12 cellular contexts compared by ENCODE assay signal in the genomic region with DNA sequence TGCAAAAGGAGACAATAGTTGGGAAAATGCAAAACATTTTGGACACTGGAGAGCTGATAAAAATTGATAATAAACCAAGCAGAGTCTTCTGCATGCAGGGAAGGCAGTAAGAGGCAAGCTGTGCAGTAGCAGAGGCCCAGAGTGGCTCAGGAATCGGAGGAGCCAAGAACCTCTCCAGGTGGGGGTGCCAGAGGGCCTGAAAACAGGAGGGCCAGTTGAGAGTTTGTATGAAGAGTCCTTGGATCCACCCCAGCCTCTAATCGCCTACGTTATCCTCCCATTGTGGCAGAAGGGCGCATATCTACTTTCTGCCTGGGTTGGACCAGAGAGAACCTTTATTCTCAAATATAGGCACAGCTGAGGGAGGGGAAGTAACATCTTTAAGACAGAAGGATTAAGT. TPM values are rescaled to one million over a fixed set of nuclear protein-coding genes. Genes with fewer than 3 reads are reported as not detected.
DNase-seq lines count a peak whose midpoint lies in the region; ATAC-seq and TF ChIP-seq lines count a peak whose summit lies in the region.
"Had no signal": no experiment of that assay in that cellular context is flagged by ENCODE, and none has a peak within 500 bp of the region (broad histone marks: within the 10 kb centered on the region; RNA-seq: fewer than 3 reads in every experiment).

No MANE protein-coding gene starts in this region.

- no peak overlapping the region for H3T11ph ChIP-seq in H9 (ENCODE audit: low read length)

- H2BK120ac ChIP-seq in H9 (ENCODE audit: low read depth, low read length, poor library complexity, severe bottlenecking), result no peak overlapping the region

- intact Hi-C loops in left colon (cut with DNase I, micrococcal nuclease), result no loop called here

- no peak overlapping the region for H3K18ac ChIP-seq in H9 (ENCODE audit: insufficient read length, low read depth, low read length)

- H3K4me3 Mint-ChIP-seq in H9 (no peak overlapping the region), WTC11 (no peak overlapping the region)

- H4K8ac ChIP-seq in H9 (replicated peaks; ENCODE audit: insufficient read length, low read depth, low read length), result no peak overlapping the region

- no peak overlapping the region for H3K27ac ChIP-seq in H9 (ENCODE audit: insufficient read length, low read depth, low read length)
- H3K27ac ChIP-seq: VCaP had no signal

- CTCF ChIA-PET in WTC11 (lab: Charles Lee), result interaction anchor here (1.0 to 1.6 kb wide), 7 partner anchors 11 to 348 kb away, joined by 3 to 5 read pairs (median 4); no protein-coding TSS in a partner anchor

- H3K9me3 Mint-ChIP-seq in H9 (peaks cover 5 to 8% of the 10 kb centered on the region in 2 experiments; a peak in 3 of 5 replicates), WTC11 (peaks cover 9% of the 10 kb centered on the region; the same call in 1 of the 2 replicates)

- H4K5ac ChIP-seq in H9 (ENCODE audit: insufficient read length, low read depth, low read length), result no peak overlapping the region

- no peaks in the 10 kb centered on the region for H3K79me1 ChIP-seq in H9 (ENCODE audit: insufficient read depth, low read depth, low read length, poor library complexity, severe bottlenecking)

- peak; percentile 71 for TF ChIP-seq CTCF in H9 (conservative IDR thresholded peaks at IDR 0.05)
- no peak for TF ChIP-seq CTCF in WTC11 (IDR thresholded peaks at IDR 0.05)

- H2BK15ac ChIP-seq in H9 (ENCODE audit: low read depth, low read length), result no peak overlapping the region

- H4K20me1 ChIP-seq in H9 (ENCODE audit: control insufficient read depth, insufficient read depth, insufficient read length), result no peaks in the 10 kb centered on the region

- H2AK5ac ChIP-seq in H9 (ENCODE audit: insufficient read length, low read length), result no peak overlapping the region

- POLR2A ChIA-PET in WTC11 (lab: Charles Lee), result no interaction called here

- H4K91ac ChIP-seq in H9 (ENCODE audit: insufficient read length, low read depth, low read length), result no peak overlapping the region

- H3K4ac ChIP-seq in H9 (ENCODE audit: low read depth, low read length), result no peak overlapping the region

- no peak overlapping the region for H3K23ac ChIP-seq in H9 (ENCODE audit: insufficient read length, low read depth, low read length)

- no peaks in the 10 kb centered on the region for H3K79me2 ChIP-seq in H9 (ENCODE audit: insufficient read depth, low read length)

- H3K27me3 ChIP-seq in H9 (ENCODE audit: insufficient read depth, low read length), result no peaks in the 10 kb centered on the region

- peak; percentile 99 for ATAC-seq in WTC11
- ATAC-seq in left colon, result peak; percentile 59
- no peak for ATAC-seq in GM19023 (IDR thresholded peaks at IDR 0.05; ENCODE audit: unreplicated experiment)

- no CpG with 5 or more reads among the region's 4 CpGs for WGBS in H9 (ENCODE audit: extremely low coverage, insufficient read length, low lambda C conversion rate)

- no peak overlapping the region for H3K9ac ChIP-seq in H9 (ENCODE audit: extremely low read depth, insufficient read length, low read length)

- H3K27me3 Mint-ChIP-seq in H9 (ENCODE audit: low read depth) (peaks cover 2% of the 10 kb centered on the region; the same call in 1 of the 2 replicates), WTC11 (ENCODE audit: low read depth) (no peaks in the 10 kb centered on the region)

- H3K14ac ChIP-seq in H9 (ENCODE audit: insufficient read depth, low read length), result no peak overlapping the region

- no peaks in the 10 kb centered on the region for H3K4me1 Mint-ChIP-seq in H9
- peaks cover 10% of the 10 kb centered on the region for H3K4me1 Mint-ChIP-seq in WTC11

- no peak overlapping the region for H3K4me2 ChIP-seq in H9 (ENCODE audit: insufficient read depth, insufficient read length, low read length)

- H3K23me2 ChIP-seq in H9 (ENCODE audit: insufficient read length, low read depth, low read length, poor library complexity, severe bottlenecking), result no peaks in the 10 kb centered on the region

- H2BK20ac ChIP-seq in H9 (ENCODE audit: low read depth, low read length, poor library complexity, severe bottlenecking), result no peak overlapping the region

- no peak overlapping the region for H3K56ac ChIP-seq in H9 (ENCODE audit: insufficient read length, low read depth, low read length)

- DNase-seq in H9, result peak; percentile 77
- peak; percentile 38 for DNase-seq in NCI-H1436 treated with DMSO at 0.1 percent for 48 hours (lab: John Stamatoyannopoulos, UW)
- peak; percentile 79 for DNase-seq in WTC11 (ENCODE audit: low spot score)
- peak in 1 of 2 donors; percentile 31 for DNase-seq in left colon
- DNase-seq in inferior parietal cortex (ENCODE audit: extremely low spot score), result no peak
- DNase-seq in NCI-H510A (lab: John Stamatoyannopoulos, UW), result no peak
- DNase-seq: effector CD4-positive, alpha-beta T cell; NCI-H2029 treated with DMSO at 0.1 percent for 48 hours; retina; stimulated activated CD8-positive, alpha-beta memory T cell treated with anti-CD3 and anti-CD28 coated beads, Interleukin-4, amount 100 ng/mL, for 48 hours had no signal

- no peak overlapping the region for H2BK12ac ChIP-seq in H9 (ENCODE audit: insufficient read length, low read depth, low read length)

- no peak overlapping the region for H3K27ac Mint-ChIP-seq in H9
- H3K27ac Mint-ChIP-seq in WTC11, result no peak overlapping the region

- H3K9me3 ChIP-seq in H9 (ENCODE audit: control insufficient read depth, low read depth, low read length), result no peaks in the 10 kb centered on the region

- H3K4me1 ChIP-seq in H9 (ENCODE audit: insufficient read depth, low read length), result no peaks in the 10 kb centered on the region

- no peak overlapping the region for H2AFZ ChIP-seq in H9 (ENCODE audit: low read length)

- no peak overlapping the region for H2BK5ac ChIP-seq in H9 (ENCODE audit: insufficient read length, low read length)

- H3K36me3 Mint-ChIP-seq in H9 (ENCODE audit: insufficient read depth in 1 of 3, low read depth in 3 of 3) (0 out of 7 replicates have a peak, but pooled peaks cover 0 to 3% (median 0%) of the 10 kb centered on the region in 3 experiments), WTC11 (no peaks in the 10 kb centered on the region)

TF ChIP-seq in WTC11, 78 proteins besides CTCF, POLR2A, EP300 and RAD21:
- TF ChIP-seq ZNF423 (CRISPR knock-in tag; IDR thresholded peaks at IDR 0.05) (no peak), ELF4 (CRISPR knock-in tag; IDR thresholded peaks at IDR 0.05; ENCODE audit: low read depth) (no peak), FOXJ3 (CRISPR knock-in tag; IDR thresholded peaks at IDR 0.05; ENCODE audit: borderline replicate concordance) (no peak), NR1H2 (CRISPR knock-in tag; IDR thresholded peaks at IDR 0.05) (no peak)
- TF ChIP-seq, protein P1, sequence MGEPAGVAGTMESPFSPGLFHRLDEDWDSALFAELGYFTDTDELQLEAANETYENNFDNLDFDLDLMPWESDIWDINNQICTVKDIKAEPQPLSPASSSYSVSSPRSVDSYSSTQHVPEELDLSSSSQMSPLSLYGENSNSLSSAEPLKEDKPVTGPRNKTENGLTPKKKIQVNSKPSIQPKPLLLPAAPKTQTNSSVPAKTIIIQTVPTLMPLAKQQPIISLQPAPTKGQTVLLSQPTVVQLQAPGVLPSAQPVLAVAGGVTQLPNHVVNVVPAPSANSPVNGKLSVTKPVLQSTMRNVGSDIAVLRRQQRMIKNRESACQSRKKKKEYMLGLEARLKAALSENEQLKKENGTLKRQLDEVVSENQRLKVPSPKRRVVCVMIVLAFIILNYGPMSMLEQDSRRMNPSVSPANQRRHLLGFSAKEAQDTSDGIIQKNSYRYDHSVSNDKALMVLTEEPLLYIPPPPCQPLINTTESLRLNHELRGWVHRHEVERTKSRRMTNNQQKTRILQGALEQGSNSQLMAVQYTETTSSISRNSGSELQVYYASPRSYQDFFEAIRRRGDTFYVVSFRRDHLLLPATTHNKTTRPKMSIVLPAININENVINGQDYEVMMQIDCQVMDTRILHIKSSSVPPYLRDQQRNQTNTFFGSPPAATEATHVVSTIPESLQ (CRISPR knock-in tag; IDR thresholded peaks at IDR 0.05), result no peak
- TF ChIP-seq, protein P2, sequence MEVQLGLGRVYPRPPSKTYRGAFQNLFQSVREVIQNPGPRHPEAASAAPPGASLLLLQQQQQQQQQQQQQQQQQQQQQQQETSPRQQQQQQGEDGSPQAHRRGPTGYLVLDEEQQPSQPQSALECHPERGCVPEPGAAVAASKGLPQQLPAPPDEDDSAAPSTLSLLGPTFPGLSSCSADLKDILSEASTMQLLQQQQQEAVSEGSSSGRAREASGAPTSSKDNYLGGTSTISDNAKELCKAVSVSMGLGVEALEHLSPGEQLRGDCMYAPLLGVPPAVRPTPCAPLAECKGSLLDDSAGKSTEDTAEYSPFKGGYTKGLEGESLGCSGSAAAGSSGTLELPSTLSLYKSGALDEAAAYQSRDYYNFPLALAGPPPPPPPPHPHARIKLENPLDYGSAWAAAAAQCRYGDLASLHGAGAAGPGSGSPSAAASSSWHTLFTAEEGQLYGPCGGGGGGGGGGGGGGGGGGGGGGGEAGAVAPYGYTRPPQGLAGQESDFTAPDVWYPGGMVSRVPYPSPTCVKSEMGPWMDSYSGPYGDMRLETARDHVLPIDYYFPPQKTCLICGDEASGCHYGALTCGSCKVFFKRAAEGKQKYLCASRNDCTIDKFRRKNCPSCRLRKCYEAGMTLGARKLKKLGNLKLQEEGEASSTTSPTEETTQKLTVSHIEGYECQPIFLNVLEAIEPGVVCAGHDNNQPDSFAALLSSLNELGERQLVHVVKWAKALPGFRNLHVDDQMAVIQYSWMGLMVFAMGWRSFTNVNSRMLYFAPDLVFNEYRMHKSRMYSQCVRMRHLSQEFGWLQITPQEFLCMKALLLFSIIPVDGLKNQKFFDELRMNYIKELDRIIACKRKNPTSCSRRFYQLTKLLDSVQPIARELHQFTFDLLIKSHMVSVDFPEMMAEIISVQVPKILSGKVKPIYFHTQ (CRISPR knock-in tag; IDR thresholded peaks at IDR 0.05), result no peak

RNA-seq across cellular contexts. Expression of a gene that starts 48.9 kb away (rescaled TPM):
- 39.1 and 42.6 TPM in 2 replicates for total RNA-seq in H9 (2021)
- 53.3 to 60.3 TPM (median 58.6 TPM) in 3 replicates for total RNA-seq in WTC11 (2021)
- total RNA-seq in left colon, result 1 to 10 TPM; 2.4 to 6.5 TPM

Comparison
In these comparisons a context has a peak if more than half of its experiments do, and no peak if none do; other contexts are left out.
1. DNase-seq: peak in H9 (single experiment), NCI-H1436 treated with DMSO at 0.1 percent for 48 hours (single experiment) and WTC11 (single experiment); none in inferior parietal cortex (single experiment) and NCI-H510A (single experiment).